13 cellular contexts compared by ENCODE assay signal in genomic region chr10:117460846-117461765, GRCh38.
DNase-seq lines count a peak whose midpoint lies in the region; ATAC-seq, FAIRE-seq and TF ChIP-seq lines count a peak whose summit lies in the region.
"Had no signal": no experiment of that assay in that cellular context is flagged by ENCODE, and none has a peak within 500 bp of the region (broad histone marks: within the 10 kb centered on the region; RNA-seq: fewer than 3 reads in every experiment).

No MANE protein-coding gene starts in this region.

- DNase-seq in HCT116 (ENCODE audit: low read depth, low spot score): no peak
- no peak for DNase-seq in H1 (ENCODE audit: low read depth in 1 of 2, low spot score in 2 of 2)
- DNase-seq in osteoblast (ENCODE audit: insufficient read length, low spot score, missing footprints): peak; percentile 94
- DNase-seq in vagina (ENCODE audit: extremely low spot score in 2 of 2): no peak
- no peak for DNase-seq in activated CD8-positive, alpha-beta memory T cell treated with anti-CD3 and anti-CD28 coated beads, Interleukin-2, amount 50 U/mL, for 48 hours
- DNase-seq in left lung: no peak
- DNase-seq: activated CD4-positive, alpha-beta T cell treated with anti-CD3 and anti-CD28 coated beads for 4 hours; activated T-cell treated with anti-CD3 and anti-CD28 coated beads, Interleukin-2, amount 50 U/mL, for 4 hours; NCI-H1436 treated with DMSO at 0.1 percent for 48 hours; NCI-H524; stimulated activated CD4-positive, alpha-beta T cell treated with anti-CD3 and anti-CD28 coated beads, Interleukin-4, amount 100 ng/mL, for 4 hours had no signal

- RAD21 ChIA-PET in HCT116 (lab: Charles Lee; ENCODE audit: low non-redundant PET in 1 of 2, low total read pairs in 2 of 2, uncharacterized antibody in 2 of 2, unreplicated experiment in 2 of 2): interaction anchor here in 1 of 2 experiments (0.8 kb wide), 1 partner anchor 17 kb away, joined by 3 read pairs; no protein-coding TSS in a partner anchor

- no peak overlapping the region for H3K14ac ChIP-seq in H1 (ENCODE audit: insufficient read length)

- H3K4me2 ChIP-seq in HCT116 (ENCODE audit: low read length): peak overlapping the region; percentile 51
- no peak overlapping the region for H3K4me2 ChIP-seq in H1 (ENCODE audit: insufficient read depth in 1 of 2, low read depth in 2 of 2, low read length in 2 of 2)
- H3K4me2 ChIP-seq in osteoblast (ENCODE audit: insufficient read depth, low read length): peak overlapping the region; percentile 71

- no peak overlapping the region for H3K4ac ChIP-seq in H1 (replicated peaks; ENCODE audit: insufficient read length, low read depth, low read length)

- H3K4me1 ChIP-seq in HCT116 (ENCODE audit: control insufficient read depth in 1 of 2, insufficient read depth in 2 of 2, low read length in 2 of 2): peaks cover 11 to 31% of the 10 kb centered on the region in 2 experiments
- peaks cover 0 to 13% (median 5%) of the 10 kb centered on the region in 4 experiments; a peak in 5 of 7 replicates for H3K4me1 ChIP-seq in H1 (replicated peaks in 1 of 4; ENCODE audit: control insufficient read depth in 3 of 4, insufficient read depth in 4 of 4, low read length in 3 of 4)
- H3K4me1 ChIP-seq in osteoblast (ENCODE audit: insufficient read depth, low read length): peaks cover 37% of the 10 kb centered on the region
- H3K4me1 ChIP-seq in vagina: peaks cover 60% of the 10 kb centered on the region
- H3K4me1 ChIP-seq in left lung: peaks cover 0 to 19% of the 10 kb centered on the region in 2 donors

- H3K23ac ChIP-seq in H1 (ENCODE audit: insufficient read length): no peak overlapping the region

- TF ChIP-seq CTCF in HCT116 (IDR thresholded peaks at IDR 0.05 in 2 of 3, conservative IDR thresholded peaks at IDR 0.05 in 1 of 3; ENCODE audit: borderline replicate concordance in 1 of 3, insufficient read depth in 1 of 3, low read depth in 2 of 3, low read length in 2 of 3) (no peak), H1 (IDR thresholded peaks at IDR 0.05; ENCODE audit: control extremely low read depth in 1 of 3, insufficient read depth in 1 of 3, low read depth in 1 of 3, low read length in 3 of 3) (no peak), osteoblast (IDR thresholded peaks at IDR 0.05; ENCODE audit: extremely low read depth, low read depth, low read length) (no peak), vagina (IDR thresholded peaks at IDR 0.05) (no peak), left lung (IDR thresholded peaks at IDR 0.05) (no peak)

- H4K91ac ChIP-seq in H1 (replicated peaks; ENCODE audit: insufficient read length, low read length): no peak overlapping the region

- no peak overlapping the region for H2BK120ac ChIP-seq in H1 (replicated peaks; ENCODE audit: low read depth, low read length)

- no peak overlapping the region for H2AK5ac ChIP-seq in H1 (ENCODE audit: low read depth, low read length)

- no peak overlapping the region for H3K9ac ChIP-seq in HCT116 (ENCODE audit: low read length)
- no peak overlapping the region for H3K9ac ChIP-seq in H1 (replicated peaks in 1 of 4; ENCODE audit: extremely low read depth in 1 of 4, low read depth in 3 of 4, low read length in 3 of 4)

- TF ChIP-seq POLR2A in HCT116 (IDR thresholded peaks at IDR 0.05; ENCODE audit: borderline replicate concordance, extremely low read depth, insufficient read depth, insufficient read length): no peak
- no peak for TF ChIP-seq POLR2A in H1 (IDR thresholded peaks at IDR 0.05; ENCODE audit: control extremely low read depth in 1 of 2, low read depth in 2 of 2, low read length in 2 of 2)
- no peak for TF ChIP-seq POLR2A in vagina (IDR thresholded peaks at IDR 0.05)

- no TSS peak for BruUV-seq in HCT116 (replicated peaks; lab: Mats Ljungman, UMichigan)

- no peaks in the 10 kb centered on the region for H3K23me2 ChIP-seq in H1 (ENCODE audit: low read depth, low read length)

- intact Hi-C loops in HCT116 (cut with micrococcal nuclease) (no loop called here), vagina (cut with DNase I) (no loop called here), left lung (cut with DNase I) (no loop called here)

- TF ChIP-seq RAD21 in HCT116 (IDR thresholded peaks at IDR 0.05; ENCODE audit: low read depth) (no peak), H1 (IDR thresholded peaks at IDR 0.05 in 1 of 2, conservative IDR thresholded peaks at IDR 0.05 in 1 of 2; ENCODE audit: low read depth in 2 of 2, low read length in 2 of 2) (no peak)

- H4K20me1 ChIP-seq in HCT116 (ENCODE audit: insufficient read depth) (no peaks in the 10 kb centered on the region), H1 (replicated peaks in 1 of 2; ENCODE audit: control insufficient read depth in 1 of 2, insufficient read depth in 2 of 2, low read length in 2 of 2) (no peaks in the 10 kb centered on the region), osteoblast (ENCODE audit: insufficient read depth, low read length) (no peaks in the 10 kb centered on the region)

- no peak for TF ChIP-seq EP300 in H1 (IDR thresholded peaks at IDR 0.05; ENCODE audit: borderline replicate concordance in 1 of 2, low read depth in 2 of 2, low read length in 2 of 2)

- H3K9me2 ChIP-seq in HCT116 (ENCODE audit: insufficient read depth): no peaks in the 10 kb centered on the region

- no peaks in the 10 kb centered on the region for H3K79me1 ChIP-seq in H1 (ENCODE audit: low read depth, low read length)

- no peak for FAIRE-seq in H1 (lab: Jason Lieb, UNC)

- peaks cover 0 to 9% of the 10 kb centered on the region in 2 experiments; a peak in 1 of 4 replicates for H3K9me3 ChIP-seq in HCT116 (ENCODE audit: control insufficient read depth in 1 of 2, insufficient read depth in 1 of 2, low read depth in 1 of 2, low read length in 2 of 2)
- peaks cover 0 to 9% of the 10 kb centered on the region in 2 experiments; a peak in 1 of 4 replicates for H3K9me3 ChIP-seq in H1 (ENCODE audit: insufficient read depth in 2 of 2, low read depth in 1 of 2, low read length in 1 of 2)
- H3K9me3 ChIP-seq in osteoblast (ENCODE audit: low read depth, low read length): peaks cover 6% of the 10 kb centered on the region
- H3K9me3 ChIP-seq in vagina: no peaks in the 10 kb centered on the region
- peaks cover 0 to 7% of the 10 kb centered on the region in 2 donors for H3K9me3 ChIP-seq in left lung

- POLR2A ChIA-PET in HCT116 (lab: Charles Lee) (interaction anchor here (1.6 to 1.8 kb wide), 2 partner anchors 11 to 18 kb away, joined by 5 read pairs; no protein-coding TSS in a partner anchor), H1 (lab: Charles Lee; ENCODE audit: partially characterized antibody) (interaction anchor here (0.8 to 0.9 kb wide), 2 partner anchors 12 kb away, joined by 3 read pairs; no protein-coding TSS in a partner anchor)

- H3K27me3 ChIP-seq in HCT116 (ENCODE audit: insufficient read depth, low read length) (no peaks in the 10 kb centered on the region), H1 (replicated peaks in 1 of 4; ENCODE audit: control insufficient read depth in 3 of 4, extremely low read depth in 1 of 4, insufficient read depth in 3 of 4, low read length in 3 of 4) (no peaks in the 10 kb centered on the region), osteoblast (ENCODE audit: insufficient read depth, low read length) (no peaks in the 10 kb centered on the region), vagina (no peaks in the 10 kb centered on the region), left lung (no peaks in the 10 kb centered on the region)

- no peak overlapping the region for H4K8ac ChIP-seq in H1 (ENCODE audit: extremely low read depth, insufficient read depth, low read length)

- 82% methylated on average over 7 of the region's 7 CpGs; no CpG with 5 or more reads in 1 of the 2 experiments for WGBS in H1 (ENCODE audit: extremely low coverage in 1 of 2, insufficient coverage in 1 of 2, insufficient read length in 1 of 2, insufficient replicate concordance in 2 of 2, low coverage in 1 of 2, low lambda C conversion rate in 2 of 2, missing lambda C conversion rate in 1 of 2), 2 experiments

- 0 out of 2 replicates have a peak overlapping the region, but pooled peaks have one; percentile 16 for H2BK5ac ChIP-seq in H1 (ENCODE audit: low read depth, low read length)

- H3K56ac ChIP-seq in H1 (replicated peaks; ENCODE audit: insufficient read length, low read depth, low read length): no peak overlapping the region

- peak; percentile 33 for ATAC-seq in HCT116
- no peak for ATAC-seq in HG02642 (IDR thresholded peaks at IDR 0.05; ENCODE audit: poor library complexity, unreplicated experiment)
- ATAC-seq in left lung: no peak
- ATAC-seq: activated T-cell treated with anti-CD3 and anti-CD28 coated beads, Interleukin-2, amount 50 U/mL, for 4 hours; stimulated activated memory B cell treated with anti-CD40 and anti-IgM and Interleukin-4, amounts not matched to agents 10 μg/mL and 1 μg/mL and 100 μg/mL, for 72 hours had no signal

- no peak overlapping the region; the same call in 1 of the 2 replicates for H2BK15ac ChIP-seq in H1 (ENCODE audit: low read length)

- H2AFZ ChIP-seq in HCT116 (ENCODE audit: low read depth, low read length, poor library complexity, severe bottlenecking): no peak overlapping the region
- no peak overlapping the region for H2AFZ ChIP-seq in H1 (ENCODE audit: low read length)
- peak overlapping the region; percentile 75 for H2AFZ ChIP-seq in osteoblast (ENCODE audit: low read length)

- H3K18ac ChIP-seq in H1 (ENCODE audit: extremely low read depth, low read length): no peak overlapping the region; the same call in 1 of the 2 replicates

- no peak overlapping the region for H2BK20ac ChIP-seq in H1 (ENCODE audit: low read length)

- no peak overlapping the region for H2BK12ac ChIP-seq in H1 (ENCODE audit: low read depth, low read length)

- H3K27ac ChIP-seq in HCT116 (ENCODE audit: low read depth, low read length) (no peak overlapping the region), H1 (ENCODE audit: low read depth, low read length) (no peak overlapping the region), osteoblast (ENCODE audit: low read depth, low read length) (peak overlapping the region; percentile 98), vagina (peak overlapping the region; percentile 91), left lung (no peak overlapping the region)

- no peaks in the 10 kb centered on the region for H3K79me2 ChIP-seq in HCT116 (ENCODE audit: insufficient read depth, low read length)
- no peaks in the 10 kb centered on the region; a peak in 1 of 4 replicates for H3K79me2 ChIP-seq in H1 (ENCODE audit: control insufficient read depth in 1 of 2, insufficient read depth in 2 of 2, low read length in 2 of 2)
- H3K79me2 ChIP-seq in osteoblast (ENCODE audit: insufficient read depth, low read length): no peaks in the 10 kb centered on the region

- CTCF ChIA-PET in HCT116 (lab: Charles Lee): interaction anchor here (0.6 to 3.2 kb wide), 8 partner anchors 8 to 999 kb away, joined by 3 to 28 read pairs (median 4); no protein-coding TSS in a partner anchor
- CTCF ChIA-PET in H1 (lab: Charles Lee; ENCODE audit: partially characterized antibody): interaction anchor here (1.0 to 7.0 kb wide), 8 partner anchors 10 to 244 kb away, joined by 3 to 65 read pairs (median 8); no protein-coding TSS in a partner anchor

- no peak overlapping the region for H4K5ac ChIP-seq in H1 (ENCODE audit: insufficient read length, low read depth, low read length)

- H3K4me3 ChIP-seq in HCT116 (replicated peaks in 1 of 2; ENCODE audit: low read depth in 1 of 2, low read length in 2 of 2): no peak overlapping the region
- no peak overlapping the region for H3K4me3 ChIP-seq in H1 (ENCODE audit: extremely low read depth in 1 of 4, insufficient read depth in 2 of 4, low read depth in 3 of 4, low read length in 4 of 4)
- peak overlapping the region; percentile 39 for H3K4me3 ChIP-seq in osteoblast (ENCODE audit: insufficient read depth, low read length)
- no peak overlapping the region for H3K4me3 ChIP-seq in vagina
- H3K4me3 ChIP-seq in left lung: no peak overlapping the region

- H3K36me3 ChIP-seq in HCT116 (ENCODE audit: control insufficient read depth in 1 of 2, insufficient read depth in 2 of 2, low read length in 2 of 2): no peaks in the 10 kb centered on the region
- H3K36me3 ChIP-seq in H1 (ENCODE audit: control insufficient read depth in 2 of 4, insufficient read depth in 4 of 4, low read length in 3 of 4): no peaks in the 10 kb centered on the region
- no peaks in the 10 kb centered on the region for H3K36me3 ChIP-seq in osteoblast (ENCODE audit: insufficient read depth, low read length)
- no peaks in the 10 kb centered on the region for H3K36me3 ChIP-seq in vagina
- no peaks in the 10 kb centered on the region for H3K36me3 ChIP-seq in left lung

Comparison
In these comparisons a context has a peak if more than half of its experiments do, and no peak if none do; other contexts are left out.
1. H3K27ac ChIP-seq: peak in osteoblast (single experiment) and vagina (single experiment); none in HCT116 (single experiment), H1 (single experiment) and left lung (0 of 2).
2. H3K4me2 ChIP-seq: peak in HCT116 (single experiment) and osteoblast (single experiment); none in H1 (0 of 2).